ENCODE assay signal across 7 cellular contexts in genomic region chr15:65599677-65600076, GRCh38.
"Had no signal": no experiment of that assay in that cellular context is flagged by ENCODE, and none has a peak within 500 bp of the region (broad histone marks: within the 10 kb centered on the region; RNA-seq: fewer than 3 reads in every experiment).

No MANE protein-coding gene starts in this region.

- H3K27ac Mint-ChIP-seq: IgD-negative memory B cell had no signal

- H3K27me3 Mint-ChIP-seq: IgD-negative memory B cell had no signal

- ATAC-seq: HepG2, K562 had no signal

- H3K4me3 Mint-ChIP-seq: IgD-negative memory B cell had no signal

- H3K4me3 ChIP-seq: K562 had no signal

- H3K27ac ChIP-seq: HL-60 had no signal

- DNase-seq: IMR-90, KBM-7, KG1 had no signal
